Comparison of ENCODE assay signal across 19 cellular contexts in genomic region chr2:74916394-74916793, GRCh38. TPM values are rescaled to one million over a fixed set of nuclear protein-coding genes. Genes with fewer than 3 reads are reported as not detected.
DNase-seq lines count a peak whose midpoint lies in the region; ATAC-seq, FAIRE-seq and TF ChIP-seq lines count a peak whose summit lies in the region.
"Had no signal": no experiment of that assay in that cellular context is flagged by ENCODE, and none has a peak within 500 bp of the region (broad histone marks: within the 10 kb centered on the region; RNA-seq: fewer than 3 reads in every experiment).

No MANE protein-coding gene starts in this region.

- H3K4me3 Mint-ChIP-seq in T-helper 17 cell: peak overlapping the region; percentile 53
- H3K4me3 Mint-ChIP-seq in natural killer cell treated with Interleukin-12 subunit alpha and Interleukin-12 subunit beta and Interleukin-15 and Interleukin-18, amount 100 ng/mL, for 72 hours: peak overlapping the region; percentile 55
- H3K4me3 Mint-ChIP-seq: B cell; CD4-positive, CD25-positive, alpha-beta regulatory T cell; CD8-positive, alpha-beta T cell had no signal

- no TSS peak for BruUV-seq in HepG2 (replicated peaks; lab: Mats Ljungman, UMichigan)

- WGBS in HepG2 (ENCODE audit: low lambda C conversion rate): 60% methylated on average over 2 of the region's 2 CpGs
- WGBS in right lobe of liver (ENCODE audit: insufficient coverage, low coverage, low lambda C conversion rate, missing lambda C conversion rate): 48% methylated on average over 2 of the region's 2 CpGs

- H3K4me2 ChIP-seq in HepG2 (ENCODE audit: low read depth, low read length): no peak overlapping the region

- TF ChIP-seq POLR2A in HepG2 (IDR thresholded peaks at IDR 0.05; ENCODE audit: insufficient read depth in 1 of 2, low read depth in 2 of 2, low read length in 2 of 2): no peak
- no peak for TF ChIP-seq POLR2A in right lobe of liver (IDR thresholded peaks at IDR 0.05)

- CTCF ChIA-PET in HepG2 (lab: Yijun Ruan, JAX; ENCODE audit: low intra/inter-chr PET ratio, low total read pairs): no interaction called here

- intact Hi-C loops in HepG2 (cut with micrococcal nuclease; ENCODE audit: unreplicated experiment): loop anchor here (5.0 kb wide), 2 partner anchors 41 to 486 kb away; partner anchors contain the start of gene POLE4
- intact Hi-C loops in right lobe of liver (cut with DNase I): no loop called here

- H3K36me3 ChIP-seq in HepG2 (replicated peaks in 1 of 2; ENCODE audit: control insufficient read depth in 1 of 2, insufficient read depth in 2 of 2, low read length in 2 of 2) (no peaks in the 10 kb centered on the region; a peak in 1 of 5 replicates), right lobe of liver (no peaks in the 10 kb centered on the region)
- H3K36me3 ChIP-seq: BLaER1, HAP-1 had no signal

- H3K9ac ChIP-seq in HepG2 (ENCODE audit: insufficient read depth, low read depth, low read length): no peak overlapping the region
- H3K9ac ChIP-seq: BLaER1 had no signal

- H3K36me3 Mint-ChIP-seq in T-helper 17 cell (ENCODE audit: low read depth): peaks cover 19% of the 10 kb centered on the region
- H3K36me3 Mint-ChIP-seq in natural killer cell treated with Interleukin-12 subunit alpha and Interleukin-12 subunit beta and Interleukin-15 and Interleukin-18, amount 100 ng/mL, for 72 hours: no peaks in the 10 kb centered on the region
- H3K36me3 Mint-ChIP-seq: CD4-positive, CD25-positive, alpha-beta regulatory T cell; CD8-positive, alpha-beta T cell had no signal

- peak overlapping the region; percentile 29 for H3K27ac Mint-ChIP-seq in T-helper 17 cell
- peak overlapping the region in 1 of 2 donors; percentile 10 for H3K27ac Mint-ChIP-seq in natural killer cell treated with Interleukin-12 subunit alpha and Interleukin-12 subunit beta and Interleukin-15 and Interleukin-18, amount 100 ng/mL, for 72 hours
- H3K27ac Mint-ChIP-seq: B cell; CD4-positive, CD25-positive, alpha-beta regulatory T cell; CD8-positive, alpha-beta T cell had no signal

- no peak for TF ChIP-seq EP300 in HepG2 (IDR thresholded peaks at IDR 0.05; ENCODE audit: low read depth in 2 of 2, low read length in 2 of 2)
- no peak for TF ChIP-seq EP300 in HepG2 (CRISPR knock-in tag; IDR thresholded peaks at IDR 0.05; ENCODE audit: borderline replicate concordance)

- peaks cover 85% of the 10 kb centered on the region for H3K27me3 Mint-ChIP-seq in T-helper 17 cell
- H3K27me3 Mint-ChIP-seq in natural killer cell treated with Interleukin-12 subunit alpha and Interleukin-12 subunit beta and Interleukin-15 and Interleukin-18, amount 100 ng/mL, for 72 hours: peaks cover 49 to 66% of the 10 kb centered on the region in 2 donors

- no peak for FAIRE-seq in HepG2 (lab: Jason Lieb, UNC)
- FAIRE-seq: A204.1, G401.6, GM12892, H54 had no signal

- TF ChIP-seq CTCF in HepG2 (CRISPR knock-in tag; IDR thresholded peaks at IDR 0.05) (no peak), right lobe of liver (IDR thresholded peaks at IDR 0.05) (no peak)

- POLR2A ChIA-PET in HepG2 (lab: Yijun Ruan, JAX): no interaction called here

- H3K79me2 ChIP-seq in HepG2 (ENCODE audit: insufficient read depth, low read length): no peaks in the 10 kb centered on the region

- H4K20me1 ChIP-seq in HepG2 (ENCODE audit: insufficient read depth, low read length): no peaks in the 10 kb centered on the region
- H4K20me1 ChIP-seq: BLaER1 had no signal

- H3K9me3 ChIP-seq in HepG2 (ENCODE audit: low read length): no peaks in the 10 kb centered on the region
- no peaks in the 10 kb centered on the region for H3K9me3 ChIP-seq in right lobe of liver
- H3K9me3 ChIP-seq in T-helper 17 cell (ENCODE audit: control insufficient read depth, low read length, poor library complexity, severe bottlenecking): no peaks in the 10 kb centered on the region
- H3K9me3 ChIP-seq: BLaER1, Caco-2, HAP-1 had no signal

- no peak overlapping the region for H2AFZ ChIP-seq in HepG2 (ENCODE audit: low read length)

- H3K4me3 ChIP-seq in HepG2 (replicated peaks in 1 of 3; ENCODE audit: insufficient read depth in 1 of 3, low read depth in 2 of 3, low read length in 3 of 3) (no peak overlapping the region), right lobe of liver (no peak overlapping the region)
- H3K4me3 ChIP-seq: BLaER1, HAP-1 had no signal

- H3K4me1 Mint-ChIP-seq in T-helper 17 cell: peaks cover 18% of the 10 kb centered on the region
- H3K4me1 Mint-ChIP-seq in natural killer cell treated with Interleukin-12 subunit alpha and Interleukin-12 subunit beta and Interleukin-15 and Interleukin-18, amount 100 ng/mL, for 72 hours (ENCODE audit: low read depth in 2 of 2): peaks cover 34 to 35% of the 10 kb centered on the region in 2 donors

- TF ChIP-seq RAD21 in HepG2 (CRISPR knock-in tag; IDR thresholded peaks at IDR 0.05): no peak

- H3K27ac ChIP-seq in HepG2 (ENCODE audit: extremely low read length, insufficient read depth, low read length) (no peak overlapping the region), right lobe of liver (no peak overlapping the region)
- H3K27ac ChIP-seq: BLaER1, C4-2B had no signal

- H3K4me1 ChIP-seq in HepG2 (ENCODE audit: insufficient read depth, low read length) (peaks cover 51% of the 10 kb centered on the region), right lobe of liver (no peaks in the 10 kb centered on the region)
- H3K4me1 ChIP-seq: HAP-1 had no signal

- H3K9me3 Mint-ChIP-seq in natural killer cell treated with Interleukin-12 subunit alpha and Interleukin-12 subunit beta and Interleukin-15 and Interleukin-18, amount 100 ng/mL, for 72 hours: no peaks in the 10 kb centered on the region
- H3K9me3 Mint-ChIP-seq: CD4-positive, CD25-positive, alpha-beta regulatory T cell; CD8-positive, alpha-beta T cell had no signal

- in situ Hi-C loops in HepG2 (cut with HindIII; ENCODE audit: extremely low pct_ligation_motif_present, low pct_unique_long_range_greater_than_20kb): loop anchor here (10.0 kb wide), 1 partner anchor 328 kb away; no protein-coding TSS in a partner anchor

- H3K27me3 ChIP-seq in HepG2 (ENCODE audit: control insufficient read depth in 1 of 2, insufficient read depth in 2 of 2, low read length in 2 of 2) (peaks cover 0 to 7% of the 10 kb centered on the region in 2 experiments; a peak in 1 of 5 replicates), right lobe of liver (no peaks in the 10 kb centered on the region)
- H3K27me3 ChIP-seq: BLaER1 had no signal

- ATAC-seq in HepG2 (no peak), right lobe of liver (no peak), T-helper 17 cell (no peak), HG02938 (IDR thresholded peaks at IDR 0.05; ENCODE audit: unreplicated experiment) (no peak)
- no peak for ATAC-seq in natural killer cell treated with Interleukin-12 subunit alpha and Interleukin-12 subunit beta and Interleukin-15 and Interleukin-18, amount 100 ng/mL, for 72 hours
- ATAC-seq: CD8-positive, alpha-beta T cell had no signal

- DNase-seq in HepG2 (ENCODE audit: low spot score) (no peak), right lobe of liver (no peak), T-helper 17 cell (no peak), NCI-H1694 treated with DMSO at 0.1 percent for 48 hours (lab: John Stamatoyannopoulos, UW) (no peak)
- DNase-seq in natural killer cell treated with Interleukin-12 subunit alpha and Interleukin-12 subunit beta and Interleukin-15 and Interleukin-18, amount 100 ng/mL, for 72 hours (ENCODE audit: low spot score): no peak
- DNase-seq: Caco-2; CD4-positive, CD25-positive, alpha-beta regulatory T cell; DMS153; GOT3 had no signal

TF ChIP-seq in HepG2, 621 proteins besides CTCF, POLR2A, EP300 and RAD21 (continues in another document):
- TF ChIP-seq POLR2AphosphoS2 (IDR thresholded peaks at IDR 0.05; ENCODE audit: low read depth, low read length): 0 out of 2 replicates have a peak, but pooled peaks have one; percentile 49

RNA-seq across cellular contexts. Expression of gene POLE4, which starts 42.0 kb away (rescaled TPM):
- total RNA-seq in HepG2 (2016; rRNA removed; fragmentation: Illumina TruSeq; extraction: Trizol) (106 and 143 TPM in 2 replicates), right lobe of liver (10 to 100 TPM in 5 of 6 experiments, 1 to 10 TPM in 1; 9.8 to 31.4 (median 25.7) TPM), T-helper 17 cell (10 to 100 TPM; 27.4 to 39.4 TPM)
- 94.0 and 107 TPM in 2 replicates for total RNA-seq in HepG2 (2016; cell fraction: cytosol; rRNA removed; fragmentation: Illumina TruSeq; extraction: Trizol; ENCODE audit: low read depth)
- 104 and 137 TPM in 2 replicates for total RNA-seq in HepG2 (2016; cell fraction: insoluble cytoplasmic fraction; rRNA removed; fragmentation: Illumina TruSeq; extraction: Trizol)
- 150 and 161 TPM in 2 replicates for total RNA-seq in HepG2 (2016; cell fraction: membrane; rRNA removed; fragmentation: Illumina TruSeq; extraction: Trizol)
- 60.9 and 61.8 TPM in 2 replicates for total RNA-seq in HepG2 (2016; cell fraction: nucleus; rRNA removed; fragmentation: Illumina TruSeq; extraction: Trizol)
- polyA plus RNA-seq in HepG2 (2011; rRNA removed): 88.0 and 116 TPM in 2 replicates
- 52.2 and 52.3 TPM in 2 replicates for polyA plus RNA-seq in HepG2 (2011; cell fraction: cytosol; rRNA removed)
- 21.1 and 23.6 TPM in 2 replicates for polyA plus RNA-seq in HepG2 (2011; cell fraction: nucleus; rRNA removed)
- polyA plus RNA-seq in HepG2 (2012): 93.6 and 130 TPM in 2 replicates
- 173 and 208 TPM in 2 replicates for polyA plus RNA-seq in HepG2 (2016; cell fraction: cytosol; fragmentation: Illumina TruSeq; extraction: Trizol; ENCODE audit: low read depth)
- 189 and 200 TPM in 2 replicates for polyA plus RNA-seq in HepG2 (2016; cell fraction: insoluble cytoplasmic fraction; fragmentation: Illumina TruSeq; extraction: Trizol; ENCODE audit: low read depth)
- 177 and 214 TPM in 2 replicates for polyA plus RNA-seq in HepG2 (2016; cell fraction: membrane; fragmentation: Illumina TruSeq; extraction: Trizol; ENCODE audit: low read depth)
- polyA plus RNA-seq in HepG2 (2016; cell fraction: nucleus; fragmentation: Illumina TruSeq; extraction: Trizol; ENCODE audit: insufficient read depth, low read depth): 95.8 and 99.1 TPM in 2 replicates
- polyA minus RNA-seq in HepG2 (2011; rRNA and poly(A)+ RNA removed; ENCODE audit: low replicate concordance): 15.2 and 28.4 TPM in 2 replicates
- polyA minus RNA-seq in HepG2 (2011; cell fraction: cytosol; rRNA and poly(A)+ RNA removed): 20.3 and 21.8 TPM in 2 replicates
- polyA minus RNA-seq in HepG2 (2011; cell fraction: nucleus; rRNA and poly(A)+ RNA removed): 56.9 and 77.9 TPM in 2 replicates
- total RNA-seq in natural killer cell treated with Interleukin-12 subunit alpha and Interleukin-12 subunit beta and Interleukin-15 and Interleukin-18, amount 100 ng/mL, for 72 hours: 10 to 100 TPM; 32.8 to 60.7 TPM
